23 cellular contexts compared by ENCODE assay signal in the genomic region with DNA sequence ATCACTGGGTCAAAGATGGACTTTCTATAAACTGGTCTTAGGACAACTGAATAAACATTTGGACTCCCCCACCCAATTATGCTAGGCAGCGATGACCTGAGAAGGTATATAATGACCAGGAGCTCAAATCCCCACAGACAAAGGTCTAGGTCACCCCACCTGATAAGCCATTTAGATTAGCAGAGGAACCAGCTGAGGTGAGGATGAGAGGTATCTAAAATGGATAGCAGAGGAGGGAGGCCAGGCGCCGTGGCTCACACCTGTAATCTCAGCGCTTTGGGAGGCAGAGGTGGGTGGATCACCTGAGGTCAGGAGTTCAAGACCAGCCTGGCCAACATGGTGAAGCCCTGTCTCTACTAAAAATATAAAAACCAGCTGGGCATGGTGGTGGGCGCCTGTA. TPM values are rescaled to one million over a fixed set of nuclear protein-coding genes. Genes with fewer than 3 reads are reported as not detected.
"Had no signal": no experiment of that assay in that cellular context is flagged by ENCODE, and none has a peak within 500 bp of the region (broad histone marks: within the 10 kb centered on the region; RNA-seq: fewer than 3 reads in every experiment).

No MANE protein-coding gene starts in this region.

- H3K27ac ChIP-seq: epithelial cell of prostate, esophagus squamous epithelium, left ventricle myocardium inferior, lower lobe of right lung had no signal

- ATAC-seq: esophagus mucosa; gastrocnemius medialis; heart right ventricle; left cardiac atrium; lower lobe of right lung; naive thymus-derived CD4-positive, alpha-beta T cell had no signal

- H3K9me3 ChIP-seq: esophagus squamous epithelium, gastrocnemius medialis, heart right ventricle, left ventricle myocardium inferior, lower lobe of right lung had no signal

- H3K27me3 ChIP-seq: dorsolateral prefrontal cortex, esophagus squamous epithelium, gastrocnemius medialis, heart right ventricle had no signal

- H3K4me3 ChIP-seq: coronary artery, dorsolateral prefrontal cortex, esophagus squamous epithelium, gastrocnemius medialis, heart right ventricle, left ventricle myocardium inferior, lower lobe of right lung had no signal

- DNase-seq: dermis blood vessel endothelial cell; dorsolateral prefrontal cortex; effector CD4-positive, alpha-beta T cell; effector memory CD4-positive, alpha-beta T cell; erythroblast; esophagus squamous epithelium; foreskin fibroblast; foreskin melanocyte; gastrocnemius medialis; glutamatergic neuron; heart right ventricle; hippocampal formation; left cardiac atrium; left ventricle myocardium inferior; lower lobe of right lung; mesenchymal stem cell; midbrain; naive thymus-derived CD4-positive, alpha-beta T cell had no signal

RNA-seq across cellular contexts. Expression of a gene that starts 51.5 kb away (rescaled TPM):
- total RNA-seq: esophagus mucosa, liver, lower lobe of right lung had no signal
- polyA plus RNA-seq: keratinocyte, liver had no signal
